8 cellular contexts compared by ENCODE assay signal in the genomic region with DNA sequence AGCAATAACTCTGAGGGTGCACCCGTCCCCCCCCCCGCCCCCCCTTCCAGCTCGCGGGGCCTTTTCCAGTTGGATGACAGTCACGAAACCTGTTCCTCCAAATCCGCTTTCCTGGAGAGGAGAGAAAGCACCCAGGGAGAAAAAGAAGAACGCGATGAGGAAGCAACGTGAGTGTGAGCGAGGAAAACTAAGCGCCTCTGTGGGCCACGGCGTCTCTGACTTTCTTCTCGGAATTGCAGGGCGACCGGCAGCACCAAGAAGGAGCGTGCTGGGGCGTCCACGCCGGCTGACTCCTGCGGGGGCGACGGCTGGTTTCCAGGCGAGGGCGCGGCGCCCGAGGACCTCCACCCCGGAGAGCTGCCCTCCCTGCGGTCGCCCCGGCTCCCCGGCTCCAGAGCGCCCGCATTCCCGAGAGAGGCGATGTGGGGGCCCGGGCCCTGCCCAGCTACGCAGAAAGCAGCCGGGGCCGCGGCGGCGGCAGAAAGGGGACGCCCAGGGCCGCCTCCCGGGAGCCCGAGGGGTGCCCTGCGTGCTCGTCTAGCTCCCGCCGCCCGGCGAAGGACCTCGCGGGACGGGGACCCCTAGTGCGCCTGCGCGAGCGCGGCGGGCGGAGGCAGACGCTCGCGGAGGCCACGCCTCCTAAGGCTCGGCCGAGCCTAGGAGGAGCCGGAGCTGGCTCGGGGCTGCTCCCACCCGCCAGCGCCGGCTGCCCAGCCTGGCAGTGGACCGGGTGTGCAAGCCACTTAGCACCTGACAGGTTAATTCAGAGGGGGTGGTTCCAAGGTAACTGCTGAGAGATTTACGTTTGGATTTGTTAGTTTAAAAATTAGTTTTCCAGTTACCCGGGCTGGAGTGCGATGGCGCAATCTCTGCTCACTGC. TPM values are rescaled to one million over a fixed set of nuclear protein-coding genes. Genes with fewer than 3 reads are reported as not detected.
DNase-seq lines count a peak whose midpoint lies in the region; ATAC-seq and TF ChIP-seq lines count a peak whose summit lies in the region.

No MANE protein-coding gene starts in this region.

- no peaks in the 10 kb centered on the region for H3K9me2 ChIP-seq in Loucy (replicated peaks; ENCODE audit: low read depth, low read length)
- no peaks in the 10 kb centered on the region for H3K9me2 ChIP-seq in neural cell (ENCODE audit: insufficient read depth, low read length)

- H3K4me1 Mint-ChIP-seq in stimulated activated naive CD8-positive, alpha-beta T cell treated with anti-CD3 and anti-CD28 coated beads, Interleukin-15, Interleukin-2, amounts not matched to agents 100 ng/mL and 50 ng/mL, for 24 hours (ENCODE audit: low read depth): peaks cover 38% of the 10 kb centered on the region

- peak; percentile 85 for DNase-seq in EL
- peak; percentile 99 for DNase-seq in H7
- peak; percentile 78 for DNase-seq in RWPE2 (ENCODE audit: low spot score)
- DNase-seq in activated effector memory CD4-positive, alpha-beta T cell treated with Interleukin-2 at 50 U/mL for 16 hours: peak; percentile 79
- DNase-seq in fibroblast of the conjunctiva (ENCODE audit: low read depth): peak; percentile 59

- H3K36me3 ChIP-seq in H7 (replicated peaks; ENCODE audit: control insufficient read depth, insufficient read depth, low read length) (no peaks in the 10 kb centered on the region), Loucy (ENCODE audit: insufficient read depth, low read length) (no peaks in the 10 kb centered on the region), RWPE2 (ENCODE audit: low read depth) (no peaks in the 10 kb centered on the region), neural cell (ENCODE audit: insufficient read depth, low read length) (no peaks in the 10 kb centered on the region)

- H4K20me1 ChIP-seq in Loucy (ENCODE audit: insufficient read depth, low read length, poor library complexity, severe bottlenecking) (no peaks in the 10 kb centered on the region), neural cell (ENCODE audit: insufficient read depth) (no peaks in the 10 kb centered on the region)

- H3K4me2 ChIP-seq in Loucy (ENCODE audit: low read depth, low read length, poor library complexity, severe bottlenecking) (peak overlapping the region; percentile 77), neural cell (ENCODE audit: low read length) (peak overlapping the region; percentile 70)

- H3K27ac ChIP-seq in RWPE2 (ENCODE audit: poor library complexity, severe bottlenecking) (no peak overlapping the region), neural cell (ENCODE audit: low read length) (no peak overlapping the region)

- peak overlapping the region; percentile 86 for H3K4me3 Mint-ChIP-seq in stimulated activated naive CD8-positive, alpha-beta T cell treated with anti-CD3 and anti-CD28 coated beads, Interleukin-15, Interleukin-2, amounts not matched to agents 100 ng/mL and 50 ng/mL, for 24 hours

- H3F3A ChIP-seq in Loucy (ENCODE audit: low read depth): no peaks in the 10 kb centered on the region
- H3F3A ChIP-seq in neural cell (ENCODE audit: insufficient read depth, low read length, poor library complexity, severe bottlenecking): no peaks in the 10 kb centered on the region

- peaks cover 47% of the 10 kb centered on the region for H3K27me3 Mint-ChIP-seq in stimulated activated naive CD8-positive, alpha-beta T cell treated with anti-CD3 and anti-CD28 coated beads, Interleukin-15, Interleukin-2, amounts not matched to agents 100 ng/mL and 50 ng/mL, for 24 hours

- H3K79me2 ChIP-seq in Loucy (ENCODE audit: insufficient read depth, low read length) (no peaks in the 10 kb centered on the region), neural cell (replicated peaks; ENCODE audit: insufficient read depth, low read length) (no peaks in the 10 kb centered on the region)

- H3K27ac Mint-ChIP-seq in stimulated activated naive CD8-positive, alpha-beta T cell treated with anti-CD3 and anti-CD28 coated beads, Interleukin-15, Interleukin-2, amounts not matched to agents 100 ng/mL and 50 ng/mL, for 24 hours: peak overlapping the region; percentile 94

- TF ChIP-seq CTCF in Loucy (conservative IDR thresholded peaks at IDR 0.05; ENCODE audit: low read length) (no peak), RWPE2 (IDR thresholded peaks at IDR 0.05; ENCODE audit: poor library complexity, severe bottlenecking) (no peak), neural cell (IDR thresholded peaks at IDR 0.05; ENCODE audit: poor library complexity, severe bottlenecking) (peak; percentile 23)

- H3K9ac ChIP-seq in Loucy (ENCODE audit: low read depth, low read length, poor library complexity, severe bottlenecking) (peak overlapping the region; percentile 62), neural cell (ENCODE audit: low read length) (peak overlapping the region; percentile 67)

- H3K9me3 ChIP-seq in Loucy (ENCODE audit: insufficient read depth, low read depth, low read length) (no peaks in the 10 kb centered on the region), RWPE2 (ENCODE audit: severe bottlenecking) (no peaks in the 10 kb centered on the region), neural cell (ENCODE audit: low read length) (no peaks in the 10 kb centered on the region)

- peaks cover 13% of the 10 kb centered on the region for H3K4me1 ChIP-seq in Loucy (ENCODE audit: insufficient read depth, low read length, poor library complexity, severe bottlenecking)
- H3K4me1 ChIP-seq in RWPE2 (ENCODE audit: insufficient read depth, poor library complexity, severe bottlenecking): no peaks in the 10 kb centered on the region

- peak; percentile 23 for TF ChIP-seq RAD21 in neural cell (conservative IDR thresholded peaks at IDR 0.05)

- H3K9me3 Mint-ChIP-seq in stimulated activated naive CD8-positive, alpha-beta T cell treated with anti-CD3 and anti-CD28 coated beads, Interleukin-15, Interleukin-2, amounts not matched to agents 100 ng/mL and 50 ng/mL, for 24 hours: no peaks in the 10 kb centered on the region

- peaks cover 11% of the 10 kb centered on the region for H3K36me3 Mint-ChIP-seq in stimulated activated naive CD8-positive, alpha-beta T cell treated with anti-CD3 and anti-CD28 coated beads, Interleukin-15, Interleukin-2, amounts not matched to agents 100 ng/mL and 50 ng/mL, for 24 hours (ENCODE audit: low read depth)

- H3K27me3 ChIP-seq in H7 (ENCODE audit: control insufficient read depth, insufficient read depth, low read length) (peaks cover 40% of the 10 kb centered on the region), Loucy (ENCODE audit: insufficient read depth, low read length, poor library complexity, severe bottlenecking) (peaks cover 64% of the 10 kb centered on the region), RWPE2 (ENCODE audit: insufficient read depth, poor library complexity, severe bottlenecking) (peaks cover 43% of the 10 kb centered on the region), neural cell (ENCODE audit: insufficient read depth, low read depth, low read length) (peaks cover 58% of the 10 kb centered on the region)

- H3K4me3 ChIP-seq in H7 (ENCODE audit: insufficient read depth, low read depth, low read length) (peak overlapping the region; percentile 80), Loucy (ENCODE audit: low read length, poor library complexity, severe bottlenecking) (peak overlapping the region; percentile 81), RWPE2 (ENCODE audit: severe bottlenecking) (peak overlapping the region; percentile 44), neural cell (ENCODE audit: low read length) (peak overlapping the region; percentile 74)

- peak; percentile 84 for ATAC-seq in RWPE2 (ENCODE audit: low read depth)

- no peak for TF ChIP-seq EP300 in neural cell (conservative IDR thresholded peaks at IDR 0.05; ENCODE audit: poor library complexity, severe bottlenecking)

- H2AFZ ChIP-seq in Loucy (ENCODE audit: low read length) (peak overlapping the region; percentile 96), neural cell (ENCODE audit: low read depth, low read length) (peak overlapping the region; percentile 33)

TF ChIP-seq in neural cell, 6 proteins besides CTCF, POLR2A, EP300 and RAD21:
- TF ChIP-seq SMC3 (conservative IDR thresholded peaks at IDR 0.05; ENCODE audit: poor library complexity): no peak
- TF ChIP-seq POLR2AphosphoS5 (IDR thresholded peaks at IDR 0.05): peak; percentile 76
- TF ChIP-seq MXI1 (conservative IDR thresholded peaks at IDR 0.05; ENCODE audit: poor library complexity, severe bottlenecking): peak; percentile 47
- TF ChIP-seq, protein P1, sequence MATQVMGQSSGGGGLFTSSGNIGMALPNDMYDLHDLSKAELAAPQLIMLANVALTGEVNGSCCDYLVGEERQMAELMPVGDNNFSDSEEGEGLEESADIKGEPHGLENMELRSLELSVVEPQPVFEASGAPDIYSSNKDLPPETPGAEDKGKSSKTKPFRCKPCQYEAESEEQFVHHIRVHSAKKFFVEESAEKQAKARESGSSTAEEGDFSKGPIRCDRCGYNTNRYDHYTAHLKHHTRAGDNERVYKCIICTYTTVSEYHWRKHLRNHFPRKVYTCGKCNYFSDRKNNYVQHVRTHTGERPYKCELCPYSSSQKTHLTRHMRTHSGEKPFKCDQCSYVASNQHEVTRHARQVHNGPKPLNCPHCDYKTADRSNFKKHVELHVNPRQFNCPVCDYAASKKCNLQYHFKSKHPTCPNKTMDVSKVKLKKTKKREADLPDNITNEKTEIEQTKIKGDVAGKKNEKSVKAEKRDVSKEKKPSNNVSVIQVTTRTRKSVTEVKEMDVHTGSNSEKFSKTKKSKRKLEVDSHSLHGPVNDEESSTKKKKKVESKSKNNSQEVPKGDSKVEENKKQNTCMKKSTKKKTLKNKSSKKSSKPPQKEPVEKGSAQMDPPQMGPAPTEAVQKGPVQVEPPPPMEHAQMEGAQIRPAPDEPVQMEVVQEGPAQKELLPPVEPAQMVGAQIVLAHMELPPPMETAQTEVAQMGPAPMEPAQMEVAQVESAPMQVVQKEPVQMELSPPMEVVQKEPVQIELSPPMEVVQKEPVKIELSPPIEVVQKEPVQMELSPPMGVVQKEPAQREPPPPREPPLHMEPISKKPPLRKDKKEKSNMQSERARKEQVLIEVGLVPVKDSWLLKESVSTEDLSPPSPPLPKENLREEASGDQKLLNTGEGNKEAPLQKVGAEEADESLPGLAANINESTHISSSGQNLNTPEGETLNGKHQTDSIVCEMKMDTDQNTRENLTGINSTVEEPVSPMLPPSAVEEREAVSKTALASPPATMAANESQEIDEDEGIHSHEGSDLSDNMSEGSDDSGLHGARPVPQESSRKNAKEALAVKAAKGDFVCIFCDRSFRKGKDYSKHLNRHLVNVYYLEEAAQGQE (IDR thresholded peaks at IDR 0.05; ENCODE audit: borderline replicate concordance): peak; percentile 46
- no peak for TF ChIP-seq EZH2 (IDR thresholded peaks at IDR 0.05; ENCODE audit: borderline replicate concordance, insufficient read depth, low read length, poor library complexity, severe bottlenecking)
- TF ChIP-seq TAF1 (IDR thresholded peaks at IDR 0.05; ENCODE audit: low read depth): peak; percentile 51

RNA-seq across cellular contexts. Expression of a gene that starts 15.3 kb away (rescaled TPM):
- not detected in 2 replicates for total RNA-seq in H7 (2014; rRNA removed; shearing (Covaris generic))
- polyA plus RNA-seq in neural cell: not detected in 2 replicates
- not detected in 2 replicates for polyA minus RNA-seq in neural cell

RNA-seq across cellular contexts. Expression of a gene that starts 20.9 kb away (rescaled TPM):
- total RNA-seq in H7 (2014; rRNA removed; shearing (Covaris generic)): 105 and 131 TPM in 2 replicates
- polyA plus RNA-seq in neural cell: 85.2 and 91.1 TPM in 2 replicates
- 39.7 and 42.4 TPM in 2 replicates for polyA minus RNA-seq in neural cell

RNA-seq across cellular contexts. Expression of a gene that starts 43.8 kb away (rescaled TPM):
- total RNA-seq in H7 (2014; rRNA removed; shearing (Covaris generic)): 523 and 819 TPM in 2 replicates
- 2,975 and 3,298 TPM in 2 replicates for polyA plus RNA-seq in neural cell
- polyA minus RNA-seq in neural cell: 1,236 and 1,574 TPM in 2 replicates
